Comparison of ENCODE assay signal across 12 cellular contexts in genomic region chr21:45322960-45323461, GRCh38. TPM values are rescaled to one million over a fixed set of nuclear protein-coding genes. Genes with fewer than 3 reads are reported as not detected.
A peak's percentile ranks its signal among the peaks of the same experiment; 100 is the strongest.
DNase-seq lines count a peak whose midpoint lies in the region; ATAC-seq and TF ChIP-seq lines count a peak whose summit lies in the region.
"Had no signal": no experiment of that assay in that cellular context is flagged by ENCODE, and none has a peak within 500 bp of the region (broad histone marks: within the 10 kb centered on the region; RNA-seq: fewer than 3 reads in every experiment).

No MANE protein-coding gene starts in this region.

- peaks cover 0 to 55% (median 46%) of the 10 kb centered on the region in 4 donors for H3K4me1 ChIP-seq in sigmoid colon

- H3K36me3 Mint-ChIP-seq in T-helper 17 cell (ENCODE audit: low read depth), result no peaks in the 10 kb centered on the region

- DNase-seq in ELR (ENCODE audit: low read depth), result peak; percentile 72
- no peak for DNase-seq in T-helper 17 cell
- DNase-seq in left cardiac atrium, result peak; percentile 54
- DNase-seq in sigmoid colon, result peak; percentile 70
- DNase-seq in SHP77 treated with DMSO at 0.1 percent for 48 hours (lab: John Stamatoyannopoulos, UW), result no peak
- DNase-seq in activated CD4-positive, CD25-positive, alpha-beta regulatory T cell (lab: John Stamatoyannopoulos, UW), result no peak
- DNase-seq in GM10248 (ENCODE audit: extremely low spot score), result no peak
- DNase-seq: activated T-cell treated with anti-CD3 and anti-CD28 coated beads, Interleukin-2, amount 50 U/mL, for 72 hours had no signal

- CTCF ChIA-PET in GM10248 (lab: Yijun Ruan, JAX), result interaction anchor here (1.3 kb wide), 1 partner anchor 185 kb away, joined by 5 read pairs; no protein-coding TSS in a partner anchor

- H3K9me3 ChIP-seq in T-helper 17 cell (ENCODE audit: control insufficient read depth, low read length, poor library complexity, severe bottlenecking) (no peaks in the 10 kb centered on the region), sigmoid colon (no peaks in the 10 kb centered on the region)
- H3K9me3 ChIP-seq: Peyer's patch, uterus had no signal

- peaks cover 17% of the 10 kb centered on the region for H3K27me3 Mint-ChIP-seq in T-helper 17 cell

- no peak for TF ChIP-seq EP300 in sigmoid colon (IDR thresholded peaks at IDR 0.05)

- peak overlapping the region; percentile 81 for H3K4me3 Mint-ChIP-seq in T-helper 17 cell

- WGBS in sigmoid colon, 2 donors, result 39 to 67% methylated on average over 22 of the region's 22 CpGs

- POLR2A ChIA-PET in GM10248 (lab: Yijun Ruan, JAX), result no interaction called here

- peak overlapping the region; percentile 90 for H3K27ac Mint-ChIP-seq in T-helper 17 cell
- H3K27ac Mint-ChIP-seq: activated T-cell treated with anti-CD3 and anti-CD28 coated beads, Interleukin-2, amount 50 U/mL, for 72 hours had no signal

- intact Hi-C loops in left cardiac atrium (cut with DNase I) (no loop called here), sigmoid colon (cut with DNase I) (no loop called here)

- TF ChIP-seq CTCF in sigmoid colon (IDR thresholded peaks at IDR 0.05) (no peak), GM10248 (IDR thresholded peaks at IDR 0.05; ENCODE audit: control extremely low read depth, extremely low read depth, low read depth, missing control alignments) (no peak)

- peaks cover 20% of the 10 kb centered on the region for H3K4me1 Mint-ChIP-seq in T-helper 17 cell

- no peaks in the 10 kb centered on the region for H3K36me3 ChIP-seq in sigmoid colon
- H3K36me3 ChIP-seq: Peyer's patch, uterus had no signal

- H3K4me3 ChIP-seq in sigmoid colon, result no peak overlapping the region
- H3K4me3 ChIP-seq: lung, Peyer's patch, uterus had no signal

- no peaks in the 10 kb centered on the region for H3K27me3 ChIP-seq in sigmoid colon
- H3K27me3 ChIP-seq: Peyer's patch, uterus had no signal

- H3K27ac ChIP-seq in sigmoid colon, result peak overlapping the region in 3 of 4 donors; percentile 33 to 90 (median 79)

- TF ChIP-seq POLR2A in sigmoid colon (IDR thresholded peaks at IDR 0.05), result no peak

- ATAC-seq in T-helper 17 cell, result no peak
- ATAC-seq in left cardiac atrium, result peak in 1 of 2 donors; percentile 3
- ATAC-seq in GM19324 (IDR thresholded peaks at IDR 0.05; ENCODE audit: low FRiP score, unreplicated experiment), result no peak

RNA-seq across cellular contexts. Expression of gene POFUT2, which starts 35.3 kb away (rescaled TPM):
- total RNA-seq in T-helper 17 cell (10 to 100 TPM; 48.5 to 66.4 TPM), left cardiac atrium (10 to 100 TPM; 18.1 to 20.3 TPM), sigmoid colon (10 to 100 TPM; 13.0 to 31.3 (median 20.9) TPM)
- polyA plus RNA-seq in sigmoid colon, result 10 to 100 TPM in 1 of 3 donors, 1 to 10 TPM in 2; 2.5 to 21.6 (median 3.0) TPM

Comparison
In these comparisons a context has a peak if more than half of its experiments do, and no peak if none do; other contexts are left out.
1. DNase-seq: peak in ELR (single experiment), left cardiac atrium (single experiment) and sigmoid colon (single experiment); none in T-helper 17 cell (0 of 3), SHP77 treated with DMSO at 0.1 percent for 48 hours (single experiment), activated CD4-positive, CD25-positive, alpha-beta regulatory T cell (0 of 4) and GM10248 (single experiment).